1 cellular context compared by ENCODE assay signal in the genomic region with DNA sequence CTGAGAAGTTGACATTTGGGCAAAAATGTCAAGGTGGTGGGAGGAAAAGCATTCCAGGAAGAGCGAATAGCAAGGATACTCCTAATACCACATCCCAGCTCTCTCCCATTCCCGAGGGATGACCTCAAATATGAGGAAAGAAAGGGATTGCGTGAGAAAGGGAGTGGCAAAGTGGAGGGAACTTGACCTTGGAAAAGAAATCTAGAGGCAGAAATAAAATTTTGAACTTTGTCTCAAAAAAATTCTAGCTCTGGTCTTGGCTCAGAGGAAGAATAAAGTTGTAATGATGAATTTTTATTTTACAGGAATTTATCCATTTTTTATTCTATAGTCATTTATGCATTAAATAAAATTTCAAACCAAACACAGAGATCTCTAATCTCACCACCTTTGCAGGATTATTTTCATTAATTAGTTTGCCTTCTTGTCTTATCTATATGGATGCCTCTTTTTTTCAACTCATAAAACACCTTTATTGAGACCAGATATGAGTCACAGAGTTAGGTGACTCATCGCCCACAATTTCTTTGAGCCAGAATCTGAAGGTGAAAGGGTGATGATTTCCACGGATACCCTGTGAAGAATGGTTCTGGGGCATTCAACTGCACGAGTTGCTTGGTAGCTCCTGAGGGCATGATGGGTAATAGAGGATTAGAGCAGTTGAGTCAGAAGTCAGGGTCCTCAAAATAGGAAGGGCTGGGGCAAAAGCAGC.
A peak's percentile ranks its signal among the peaks of the same experiment; 100 is the strongest.
TF ChIP-seq lines count a peak whose summit lies in the region.

No MANE protein-coding gene starts in this region.

TF ChIP-seq in HEK293, 187 proteins besides CTCF, POLR2A, EP300 and RAD21 (continued from another document and continues in another):
- TF ChIP-seq ZFHX2 (tag by site-specific recombination; conservative IDR thresholded peaks at IDR 0.05) (no peak), ZBTB21 (tag by site-specific recombination; IDR thresholded peaks at IDR 0.05) (peak; percentile 15; the same call in 1 of the 2 replicates), ZNF24 (tag by site-specific recombination; IDR thresholded peaks at IDR 0.05) (0 out of 2 replicates have a peak, but pooled peaks have one; percentile 36), ZNF501 (tag by site-specific recombination; IDR thresholded peaks at IDR 0.05) (no peak), ZNF324 (tag by site-specific recombination; IDR thresholded peaks at IDR 0.05) (peak; percentile 66; the same call in 1 of the 2 replicates), ZNF701 (tag by site-specific recombination; IDR thresholded peaks at IDR 0.05) (no peak), ZNF10 (tag by site-specific recombination; IDR thresholded peaks at IDR 0.05) (no peak), ZNF791 (tag by site-specific recombination; IDR thresholded peaks at IDR 0.05) (no peak), ZFP37 (tag by site-specific recombination; IDR thresholded peaks at IDR 0.05) (0 out of 2 replicates have a peak, but pooled peaks have one; percentile 63), ZNF214 (tag by site-specific recombination; IDR thresholded peaks at IDR 0.05; ENCODE audit: borderline replicate concordance) (no peak), ZNF561 (tag by site-specific recombination; IDR thresholded peaks at IDR 0.05; ENCODE audit: borderline replicate concordance) (no peak), ZNF670 (tag by site-specific recombination; IDR thresholded peaks at IDR 0.05; ENCODE audit: low read depth) (no peak), REPIN1 (tag by site-specific recombination; IDR thresholded peaks at IDR 0.05; ENCODE audit: low read depth) (no peak), RBAK (tag by site-specific recombination; IDR thresholded peaks at IDR 0.05) (no peak), MZF1 (tag by site-specific recombination; IDR thresholded peaks at IDR 0.05; ENCODE audit: borderline replicate concordance) (no peak), ZXDB (tag by site-specific recombination; IDR thresholded peaks at IDR 0.05) (peak; percentile 66), KLF8 (tag by site-specific recombination; IDR thresholded peaks at IDR 0.05) (peak; percentile 84), ZNF202 (tag by site-specific recombination; IDR thresholded peaks at IDR 0.05; ENCODE audit: borderline replicate concordance) (no peak), BCL11B (tag by site-specific recombination; IDR thresholded peaks at IDR 0.05; ENCODE audit: low read depth) (peak; percentile 39; the same call in 1 of the 2 replicates), ZNF48 (tag by site-specific recombination; IDR thresholded peaks at IDR 0.05) (no peak), ZNF169 (tag by site-specific recombination; IDR thresholded peaks at IDR 0.05) (no peak), ZNF560 (tag by site-specific recombination; IDR thresholded peaks at IDR 0.05; ENCODE audit: borderline replicate concordance) (no peak), ZNF510 (tag by site-specific recombination; IDR thresholded peaks at IDR 0.05; ENCODE audit: insufficient replicate concordance) (no peak), ZNF544 (tag by site-specific recombination; IDR thresholded peaks at IDR 0.05) (no peak), ZNF76 (tag by site-specific recombination; IDR thresholded peaks at IDR 0.05; ENCODE audit: borderline replicate concordance, low read depth) (no peak), SP7 (tag by site-specific recombination; IDR thresholded peaks at IDR 0.05) (peak; percentile 84), ZNF621 (tag by site-specific recombination; IDR thresholded peaks at IDR 0.05) (peak; percentile 12; the same call in 1 of the 2 replicates), ZNF549 (tag by site-specific recombination; IDR thresholded peaks at IDR 0.05) (no peak), ZNF112 (tag by site-specific recombination; IDR thresholded peaks at IDR 0.05) (no peak), ZNF596 (tag by site-specific recombination; IDR thresholded peaks at IDR 0.05) (no peak), ZNF404 (tag by site-specific recombination; IDR thresholded peaks at IDR 0.05) (no peak), ZNF16 (tag by site-specific recombination; IDR thresholded peaks at IDR 0.05; ENCODE audit: low read depth) (no peak), ZNF473 (tag by site-specific recombination; IDR thresholded peaks at IDR 0.05) (no peak)
- TF ChIP-seq, protein P1, sequence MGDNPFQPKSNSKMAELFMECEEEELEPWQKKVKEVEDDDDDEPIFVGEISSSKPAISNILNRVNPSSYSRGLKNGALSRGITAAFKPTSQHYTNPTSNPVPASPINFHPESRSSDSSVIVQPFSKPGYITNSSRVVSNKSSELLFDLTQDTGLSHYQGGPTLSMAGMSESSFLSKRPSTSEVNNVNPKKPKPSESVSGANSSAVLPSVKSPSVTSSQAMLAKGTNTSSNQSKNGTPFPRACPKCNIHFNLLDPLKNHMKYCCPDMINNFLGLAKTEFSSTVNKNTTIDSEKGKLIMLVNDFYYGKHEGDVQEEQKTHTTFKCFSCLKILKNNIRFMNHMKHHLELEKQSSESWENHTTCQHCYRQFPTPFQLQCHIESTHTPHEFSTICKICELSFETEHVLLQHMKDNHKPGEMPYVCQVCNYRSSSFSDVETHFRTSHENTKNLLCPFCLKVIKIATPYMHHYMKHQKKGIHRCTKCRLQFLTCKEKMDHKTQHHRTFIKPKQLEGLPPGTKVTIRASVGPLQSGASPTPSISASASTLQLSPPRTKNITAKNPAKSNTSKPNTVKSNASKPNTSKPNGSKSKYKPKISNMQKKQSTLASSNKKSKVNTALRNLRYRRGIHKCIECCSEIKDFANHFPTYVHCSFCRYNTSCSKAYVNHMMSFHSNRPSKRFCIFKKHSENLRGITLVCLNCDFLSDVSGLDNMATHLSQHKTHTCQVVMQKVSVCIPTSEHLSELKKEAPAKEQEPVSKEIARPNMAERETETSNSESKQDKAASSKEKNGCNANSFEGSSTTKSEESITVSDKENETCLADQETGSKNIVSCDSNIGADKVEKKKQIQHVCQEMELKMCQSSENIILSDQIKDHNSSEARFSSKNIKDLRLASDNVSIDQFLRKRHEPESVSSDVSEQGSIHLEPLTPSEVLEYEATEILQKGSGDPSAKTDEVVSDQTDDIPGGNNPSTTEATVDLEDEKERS (tag by site-specific recombination; IDR thresholded peaks at IDR 0.05) = no peak
- TF ChIP-seq, protein P2, sequence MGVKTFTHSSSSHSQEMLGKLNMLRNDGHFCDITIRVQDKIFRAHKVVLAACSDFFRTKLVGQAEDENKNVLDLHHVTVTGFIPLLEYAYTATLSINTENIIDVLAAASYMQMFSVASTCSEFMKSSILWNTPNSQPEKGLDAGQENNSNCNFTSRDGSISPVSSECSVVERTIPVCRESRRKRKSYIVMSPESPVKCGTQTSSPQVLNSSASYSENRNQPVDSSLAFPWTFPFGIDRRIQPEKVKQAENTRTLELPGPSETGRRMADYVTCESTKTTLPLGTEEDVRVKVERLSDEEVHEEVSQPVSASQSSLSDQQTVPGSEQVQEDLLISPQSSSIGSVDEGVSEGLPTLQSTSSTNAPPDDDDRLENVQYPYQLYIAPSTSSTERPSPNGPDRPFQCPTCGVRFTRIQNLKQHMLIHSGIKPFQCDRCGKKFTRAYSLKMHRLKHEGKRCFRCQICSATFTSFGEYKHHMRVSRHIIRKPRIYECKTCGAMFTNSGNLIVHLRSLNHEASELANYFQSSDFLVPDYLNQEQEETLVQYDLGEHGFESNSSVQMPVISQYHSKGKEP (tag by site-specific recombination; IDR thresholded peaks at IDR 0.05) = no peak
- TF ChIP-seq, protein P3, sequence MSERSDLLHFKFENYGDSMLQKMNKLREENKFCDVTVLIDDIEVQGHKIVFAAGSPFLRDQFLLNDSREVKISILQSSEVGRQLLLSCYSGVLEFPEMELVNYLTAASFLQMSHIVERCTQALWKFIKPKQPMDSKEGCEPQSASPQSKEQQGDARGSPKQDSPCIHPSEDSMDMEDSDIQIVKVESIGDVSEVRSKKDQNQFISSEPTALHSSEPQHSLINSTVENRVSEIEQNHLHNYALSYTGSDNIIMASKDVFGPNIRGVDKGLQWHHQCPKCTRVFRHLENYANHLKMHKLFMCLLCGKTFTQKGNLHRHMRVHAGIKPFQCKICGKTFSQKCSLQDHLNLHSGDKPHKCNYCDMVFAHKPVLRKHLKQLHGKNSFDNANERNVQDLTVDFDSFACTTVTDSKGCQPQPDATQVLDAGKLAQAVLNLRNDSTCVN (tag by site-specific recombination; optimal IDR thresholded peaks at IDR 0.05) = no peak
- TF ChIP-seq, protein P4, sequence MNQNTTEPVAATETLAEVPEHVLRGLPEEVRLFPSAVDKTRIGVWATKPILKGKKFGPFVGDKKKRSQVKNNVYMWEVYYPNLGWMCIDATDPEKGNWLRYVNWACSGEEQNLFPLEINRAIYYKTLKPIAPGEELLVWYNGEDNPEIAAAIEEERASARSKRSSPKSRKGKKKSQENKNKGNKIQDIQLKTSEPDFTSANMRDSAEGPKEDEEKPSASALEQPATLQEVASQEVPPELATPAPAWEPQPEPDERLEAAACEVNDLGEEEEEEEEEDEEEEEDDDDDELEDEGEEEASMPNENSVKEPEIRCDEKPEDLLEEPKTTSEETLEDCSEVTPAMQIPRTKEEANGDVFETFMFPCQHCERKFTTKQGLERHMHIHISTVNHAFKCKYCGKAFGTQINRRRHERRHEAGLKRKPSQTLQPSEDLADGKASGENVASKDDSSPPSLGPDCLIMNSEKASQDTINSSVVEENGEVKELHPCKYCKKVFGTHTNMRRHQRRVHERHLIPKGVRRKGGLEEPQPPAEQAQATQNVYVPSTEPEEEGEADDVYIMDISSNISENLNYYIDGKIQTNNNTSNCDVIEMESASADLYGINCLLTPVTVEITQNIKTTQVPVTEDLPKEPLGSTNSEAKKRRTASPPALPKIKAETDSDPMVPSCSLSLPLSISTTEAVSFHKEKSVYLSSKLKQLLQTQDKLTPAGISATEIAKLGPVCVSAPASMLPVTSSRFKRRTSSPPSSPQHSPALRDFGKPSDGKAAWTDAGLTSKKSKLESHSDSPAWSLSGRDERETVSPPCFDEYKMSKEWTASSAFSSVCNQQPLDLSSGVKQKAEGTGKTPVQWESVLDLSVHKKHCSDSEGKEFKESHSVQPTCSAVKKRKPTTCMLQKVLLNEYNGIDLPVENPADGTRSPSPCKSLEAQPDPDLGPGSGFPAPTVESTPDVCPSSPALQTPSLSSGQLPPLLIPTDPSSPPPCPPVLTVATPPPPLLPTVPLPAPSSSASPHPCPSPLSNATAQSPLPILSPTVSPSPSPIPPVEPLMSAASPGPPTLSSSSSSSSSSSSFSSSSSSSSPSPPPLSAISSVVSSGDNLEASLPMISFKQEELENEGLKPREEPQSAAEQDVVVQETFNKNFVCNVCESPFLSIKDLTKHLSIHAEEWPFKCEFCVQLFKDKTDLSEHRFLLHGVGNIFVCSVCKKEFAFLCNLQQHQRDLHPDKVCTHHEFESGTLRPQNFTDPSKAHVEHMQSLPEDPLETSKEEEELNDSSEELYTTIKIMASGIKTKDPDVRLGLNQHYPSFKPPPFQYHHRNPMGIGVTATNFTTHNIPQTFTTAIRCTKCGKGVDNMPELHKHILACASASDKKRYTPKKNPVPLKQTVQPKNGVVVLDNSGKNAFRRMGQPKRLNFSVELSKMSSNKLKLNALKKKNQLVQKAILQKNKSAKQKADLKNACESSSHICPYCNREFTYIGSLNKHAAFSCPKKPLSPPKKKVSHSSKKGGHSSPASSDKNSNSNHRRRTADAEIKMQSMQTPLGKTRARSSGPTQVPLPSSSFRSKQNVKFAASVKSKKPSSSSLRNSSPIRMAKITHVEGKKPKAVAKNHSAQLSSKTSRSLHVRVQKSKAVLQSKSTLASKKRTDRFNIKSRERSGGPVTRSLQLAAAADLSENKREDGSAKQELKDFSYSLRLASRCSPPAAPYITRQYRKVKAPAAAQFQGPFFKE (tag by site-specific recombination; IDR thresholded peaks at IDR 0.05; ENCODE audit: borderline replicate concordance) = no peak
- TF ChIP-seq, protein P5, sequence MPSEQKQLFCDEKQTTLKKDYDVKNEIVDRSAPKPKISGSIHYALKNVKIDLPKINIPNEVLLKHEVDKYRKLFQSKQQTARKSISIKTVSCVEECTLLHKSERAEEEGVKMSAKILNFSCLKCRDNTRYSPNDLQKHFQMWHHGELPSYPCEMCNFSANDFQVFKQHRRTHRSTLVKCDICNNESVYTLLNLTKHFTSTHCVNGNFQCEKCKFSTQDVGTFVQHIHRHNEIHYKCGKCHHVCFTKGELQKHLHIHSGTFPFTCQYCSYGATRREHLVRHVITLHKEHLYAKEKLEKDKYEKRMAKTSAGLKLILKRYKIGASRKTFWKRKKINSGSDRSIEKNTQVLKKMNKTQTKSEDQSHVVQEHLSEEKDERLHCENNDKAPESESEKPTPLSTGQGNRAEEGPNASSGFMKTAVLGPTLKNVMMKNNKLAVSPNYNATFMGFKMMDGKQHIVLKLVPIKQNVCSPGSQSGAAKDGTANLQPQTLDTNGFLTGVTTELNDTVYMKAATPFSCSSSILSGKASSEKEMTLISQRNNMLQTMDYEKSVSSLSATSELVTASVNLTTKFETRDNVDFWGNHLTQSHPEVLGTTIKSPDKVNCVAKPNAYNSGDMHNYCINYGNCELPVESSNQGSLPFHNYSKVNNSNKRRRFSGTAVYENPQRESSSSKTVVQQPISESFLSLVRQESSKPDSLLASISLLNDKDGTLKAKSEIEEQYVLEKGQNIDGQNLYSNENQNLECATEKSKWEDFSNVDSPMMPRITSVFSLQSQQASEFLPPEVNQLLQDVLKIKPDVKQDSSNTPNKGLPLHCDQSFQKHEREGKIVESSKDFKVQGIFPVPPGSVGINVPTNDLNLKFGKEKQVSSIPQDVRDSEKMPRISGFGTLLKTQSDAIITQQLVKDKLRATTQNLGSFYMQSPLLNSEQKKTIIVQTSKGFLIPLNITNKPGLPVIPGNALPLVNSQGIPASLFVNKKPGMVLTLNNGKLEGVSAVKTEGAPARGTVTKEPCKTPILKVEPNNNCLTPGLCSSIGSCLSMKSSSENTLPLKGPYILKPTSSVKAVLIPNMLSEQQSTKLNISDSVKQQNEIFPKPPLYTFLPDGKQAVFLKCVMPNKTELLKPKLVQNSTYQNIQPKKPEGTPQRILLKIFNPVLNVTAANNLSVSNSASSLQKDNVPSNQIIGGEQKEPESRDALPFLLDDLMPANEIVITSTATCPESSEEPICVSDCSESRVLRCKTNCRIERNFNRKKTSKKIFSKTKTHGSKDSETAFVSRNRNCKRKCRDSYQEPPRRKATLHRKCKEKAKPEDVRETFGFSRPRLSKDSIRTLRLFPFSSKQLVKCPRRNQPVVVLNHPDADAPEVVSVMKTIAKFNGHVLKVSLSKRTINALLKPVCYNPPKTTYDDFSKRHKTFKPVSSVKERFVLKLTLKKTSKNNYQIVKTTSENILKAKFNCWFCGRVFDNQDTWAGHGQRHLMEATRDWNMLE (tag by site-specific recombination; conservative IDR thresholded peaks at IDR 0.05; ENCODE audit: low read depth) = peak; percentile 43
- TF ChIP-seq, protein P6, sequence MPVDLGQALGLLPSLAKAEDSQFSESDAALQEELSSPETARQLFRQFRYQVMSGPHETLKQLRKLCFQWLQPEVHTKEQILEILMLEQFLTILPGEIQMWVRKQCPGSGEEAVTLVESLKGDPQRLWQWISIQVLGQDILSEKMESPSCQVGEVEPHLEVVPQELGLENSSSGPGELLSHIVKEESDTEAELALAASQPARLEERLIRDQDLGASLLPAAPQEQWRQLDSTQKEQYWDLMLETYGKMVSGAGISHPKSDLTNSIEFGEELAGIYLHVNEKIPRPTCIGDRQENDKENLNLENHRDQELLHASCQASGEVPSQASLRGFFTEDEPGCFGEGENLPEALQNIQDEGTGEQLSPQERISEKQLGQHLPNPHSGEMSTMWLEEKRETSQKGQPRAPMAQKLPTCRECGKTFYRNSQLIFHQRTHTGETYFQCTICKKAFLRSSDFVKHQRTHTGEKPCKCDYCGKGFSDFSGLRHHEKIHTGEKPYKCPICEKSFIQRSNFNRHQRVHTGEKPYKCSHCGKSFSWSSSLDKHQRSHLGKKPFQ (tag by site-specific recombination; IDR thresholded peaks at IDR 0.05) = no peak
